Comparison of ENCODE assay signal across 15 cellular contexts in the genomic region with DNA sequence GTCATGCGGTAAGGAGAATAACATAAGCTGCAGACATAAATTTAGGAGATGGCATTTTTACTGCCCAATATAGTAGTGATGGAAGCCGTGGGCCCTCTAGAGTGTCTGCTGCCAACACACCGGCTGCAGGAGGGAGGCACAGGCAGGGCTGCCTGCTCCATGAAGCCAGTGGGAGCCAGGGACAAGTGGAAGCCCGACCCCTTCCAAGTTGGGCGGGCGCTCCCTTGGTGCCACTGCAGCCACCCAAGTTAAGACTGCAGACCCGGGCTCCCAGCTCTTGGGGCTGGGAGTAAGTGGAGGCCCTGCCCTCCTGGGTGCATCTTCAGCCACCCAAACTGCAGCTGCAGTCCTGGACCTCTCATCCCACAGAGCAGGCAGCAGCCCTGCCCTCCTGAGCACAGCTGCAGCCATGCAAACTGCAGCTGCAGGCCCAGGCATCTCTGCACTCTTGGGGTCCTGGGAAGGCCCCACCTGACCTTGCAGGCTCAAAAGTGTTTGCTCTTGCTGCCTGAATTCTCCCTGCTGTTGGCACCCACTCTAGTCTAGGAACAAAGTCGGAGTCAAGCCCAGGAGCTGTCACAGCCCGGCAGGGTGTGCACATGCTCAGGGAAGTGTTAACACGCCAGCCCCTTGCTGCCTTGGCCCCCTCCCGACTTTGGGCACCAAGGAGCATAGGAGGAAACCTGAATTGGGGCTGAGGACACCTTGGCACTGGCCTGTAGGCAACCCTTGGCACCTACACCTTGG.
DNase-seq lines count a peak whose midpoint lies in the region; ATAC-seq and TF ChIP-seq lines count a peak whose summit lies in the region.
"Had no signal": no experiment of that assay in that cellular context is flagged by ENCODE, and none has a peak within 500 bp of the region (broad histone marks: within the 10 kb centered on the region; RNA-seq: fewer than 3 reads in every experiment).

No MANE protein-coding gene starts in this region.

- peaks cover 14% of the 10 kb centered on the region for H3K9me3 Mint-ChIP-seq in activated T-cell treated with anti-CD3 and anti-CD28 coated beads, Interleukin-2, amount 50 U/mL, for 4 hours
- H3K9me3 Mint-ChIP-seq: H9 had no signal

- H3K4me3 ChIP-seq in right cardiac atrium (ENCODE audit: low read length), result no peak overlapping the region
- H3K4me3 ChIP-seq in upper lobe of right lung, result no peak overlapping the region
- H3K4me3 ChIP-seq: BLaER1 had no signal

- no peaks in the 10 kb centered on the region for H3K9me3 ChIP-seq in right cardiac atrium (ENCODE audit: control insufficient read depth, low read length)
- H3K9me3 ChIP-seq in upper lobe of right lung, result no peaks in the 10 kb centered on the region
- H3K9me3 ChIP-seq: BLaER1 had no signal

- no peaks in the 10 kb centered on the region for H3K36me3 ChIP-seq in upper lobe of right lung
- H3K36me3 ChIP-seq: BLaER1 had no signal

- H3K4me1 ChIP-seq in right cardiac atrium (ENCODE audit: control insufficient read depth, insufficient read depth, low read length), result no peaks in the 10 kb centered on the region
- no peaks in the 10 kb centered on the region for H3K4me1 ChIP-seq in upper lobe of right lung
- H3K4me1 ChIP-seq: BLaER1 had no signal

- no peak for ATAC-seq in right cardiac atrium
- ATAC-seq in left ventricle myocardium superior, result no peak
- peak; percentile 25 for ATAC-seq in upper lobe of right lung
- no peak for ATAC-seq in activated T-cell treated with anti-CD3 and anti-CD28 coated beads, Interleukin-2, amount 50 U/mL, for 4 hours

- WGBS in right cardiac atrium, result 85% methylated on average over 11 of the region's 11 CpGs

- in situ Hi-C loops in GM13976 (cut with MboI; ENCODE audit: low sequenced_read_pairs, unreplicated experiment), result no loop called here

- no peaks in the 10 kb centered on the region for H3K4me1 Mint-ChIP-seq in activated T-cell treated with anti-CD3 and anti-CD28 coated beads, Interleukin-2, amount 50 U/mL, for 4 hours (ENCODE audit: low read depth)
- H3K4me1 Mint-ChIP-seq: CD14-positive monocyte; CD4-positive, alpha-beta memory T cell; H9 had no signal

- intact Hi-C loops in right cardiac atrium (cut with DNase I) (no loop called here), left ventricle myocardium superior (cut with micrococcal nuclease) (no loop called here), posterior vena cava (cut with DNase I) (no loop called here), upper lobe of right lung (cut with DNase I) (no loop called here)

- DNase-seq in right cardiac atrium, result peak in 2 of 3 donors; percentile 18 to 22
- no peak for DNase-seq in left ventricle myocardium superior
- peak; percentile 70 for DNase-seq in posterior vena cava (ENCODE audit: low spot score)
- peak; percentile 46 for DNase-seq in upper lobe of right lung
- no peak for DNase-seq in GM13976 (ENCODE audit: low spot score)
- DNase-seq in activated T-cell treated with anti-CD3 and anti-CD28 coated beads, Interleukin-2, amount 50 U/mL, for 4 hours, result no peak
- no peak for DNase-seq in stimulated activated CD8-positive, alpha-beta memory T cell treated with anti-CD3 and anti-CD28 coated beads, Interleukin-4, amount 100 ng/mL, for 48 hours
- DNase-seq: 8988T; CD4-positive, alpha-beta memory T cell; DMS153; DMS79 treated with DMSO at 0.1 percent for 48 hours; GF-D8; H9 had no signal

- H3K27ac ChIP-seq in right cardiac atrium (ENCODE audit: low read length) (no peak overlapping the region), upper lobe of right lung (no peak overlapping the region)
- H3K27ac ChIP-seq: BLaER1 had no signal

- no peaks in the 10 kb centered on the region for H3K36me3 Mint-ChIP-seq in activated T-cell treated with anti-CD3 and anti-CD28 coated beads, Interleukin-2, amount 50 U/mL, for 4 hours (ENCODE audit: insufficient read depth)
- H3K36me3 Mint-ChIP-seq: CD14-positive monocyte; CD4-positive, alpha-beta memory T cell had no signal

- TF ChIP-seq CTCF in upper lobe of right lung (IDR thresholded peaks at IDR 0.05), result no peak
- TF ChIP-seq CTCF in GM13976 (IDR thresholded peaks at IDR 0.05; ENCODE audit: borderline replicate concordance, control extremely low read depth, extremely low read depth, insufficient read depth, missing control alignments), result no peak

- H3K4me3 Mint-ChIP-seq in activated T-cell treated with anti-CD3 and anti-CD28 coated beads, Interleukin-2, amount 50 U/mL, for 4 hours, result no peak overlapping the region
- H3K4me3 Mint-ChIP-seq: CD14-positive monocyte; CD4-positive, alpha-beta memory T cell; H9 had no signal

- H3K27me3 ChIP-seq in right cardiac atrium (ENCODE audit: control insufficient read depth, insufficient read depth) (no peaks in the 10 kb centered on the region), upper lobe of right lung (no peaks in the 10 kb centered on the region)
- H3K27me3 ChIP-seq: BLaER1 had no signal

- H3K27me3 Mint-ChIP-seq in activated T-cell treated with anti-CD3 and anti-CD28 coated beads, Interleukin-2, amount 50 U/mL, for 4 hours (ENCODE audit: low read depth), result no peaks in the 10 kb centered on the region
- H3K27me3 Mint-ChIP-seq: CD4-positive, alpha-beta memory T cell had no signal

Comparison
In these comparisons a context has a peak if more than half of its experiments do, and no peak if none do; other contexts are left out.
1. DNase-seq: peak in right cardiac atrium (2 of 3), posterior vena cava (single experiment) and upper lobe of right lung (single experiment); none in left ventricle myocardium superior (single experiment), GM13976 (single experiment), activated T-cell treated with anti-CD3 and anti-CD28 coated beads, Interleukin-2, amount 50 U/mL, for 4 hours (single experiment) and stimulated activated CD8-positive, alpha-beta memory T cell treated with anti-CD3 and anti-CD28 coated beads, Interleukin-4, amount 100 ng/mL, for 48 hours (single experiment).